13 cellular contexts compared by ENCODE assay signal in genomic region chr14:104283197-104284106, GRCh38.
DNase-seq lines count a peak whose midpoint lies in the region; ATAC-seq lines count a peak whose summit lies in the region.
"Had no signal": no experiment of that assay in that cellular context is flagged by ENCODE, and none has a peak within 500 bp of the region (broad histone marks: within the 10 kb centered on the region; RNA-seq: fewer than 3 reads in every experiment).

No MANE protein-coding gene starts in this region.

- ATAC-seq in sciatic nerve (no peak), HG03139 (IDR thresholded peaks at IDR 0.05; ENCODE audit: unreplicated experiment) (no peak)
- ATAC-seq: effector memory CD8-positive, alpha-beta T cell; HCT116; natural killer cell had no signal

- DNase-seq in NCI-H2171 treated with DMSO at 0.1 percent for 48 hours (lab: John Stamatoyannopoulos, UW) (peak; percentile 32), NCI-H2171 (lab: John Stamatoyannopoulos, UW) (no peak), NCI-H748 (lab: John Stamatoyannopoulos, UW; ENCODE audit: unreplicated experiment) (peak; percentile 71), islet precursor cell (peak; percentile 46), sciatic nerve (ENCODE audit: low spot score) (peak; percentile 37), middle frontal gyrus (ENCODE audit: extremely low spot score, low spot score) (no peak), anterior cingulate cortex (lab: John Stamatoyannopoulos, UW) (no peak)
- DNase-seq: activated CD4-positive, alpha-beta memory T cell treated with anti-CD3 and anti-CD28 coated beads for 36 hours; CD4-positive, alpha-beta T cell; effector memory CD8-positive, alpha-beta T cell had no signal

- intact Hi-C loops in sciatic nerve (cut with DNase I) = no loop called here

Comparison
In these comparisons a context has a peak if more than half of its experiments do, and no peak if none do; other contexts are left out.
1. DNase-seq: peak in NCI-H2171 treated with DMSO at 0.1 percent for 48 hours (single experiment), NCI-H748 (single experiment), islet precursor cell (single experiment) and sciatic nerve (single experiment); none in NCI-H2171 (single experiment), middle frontal gyrus (single experiment) and anterior cingulate cortex (0 of 58).